ENCODE assay signal across 8 cellular contexts in the genomic region with DNA sequence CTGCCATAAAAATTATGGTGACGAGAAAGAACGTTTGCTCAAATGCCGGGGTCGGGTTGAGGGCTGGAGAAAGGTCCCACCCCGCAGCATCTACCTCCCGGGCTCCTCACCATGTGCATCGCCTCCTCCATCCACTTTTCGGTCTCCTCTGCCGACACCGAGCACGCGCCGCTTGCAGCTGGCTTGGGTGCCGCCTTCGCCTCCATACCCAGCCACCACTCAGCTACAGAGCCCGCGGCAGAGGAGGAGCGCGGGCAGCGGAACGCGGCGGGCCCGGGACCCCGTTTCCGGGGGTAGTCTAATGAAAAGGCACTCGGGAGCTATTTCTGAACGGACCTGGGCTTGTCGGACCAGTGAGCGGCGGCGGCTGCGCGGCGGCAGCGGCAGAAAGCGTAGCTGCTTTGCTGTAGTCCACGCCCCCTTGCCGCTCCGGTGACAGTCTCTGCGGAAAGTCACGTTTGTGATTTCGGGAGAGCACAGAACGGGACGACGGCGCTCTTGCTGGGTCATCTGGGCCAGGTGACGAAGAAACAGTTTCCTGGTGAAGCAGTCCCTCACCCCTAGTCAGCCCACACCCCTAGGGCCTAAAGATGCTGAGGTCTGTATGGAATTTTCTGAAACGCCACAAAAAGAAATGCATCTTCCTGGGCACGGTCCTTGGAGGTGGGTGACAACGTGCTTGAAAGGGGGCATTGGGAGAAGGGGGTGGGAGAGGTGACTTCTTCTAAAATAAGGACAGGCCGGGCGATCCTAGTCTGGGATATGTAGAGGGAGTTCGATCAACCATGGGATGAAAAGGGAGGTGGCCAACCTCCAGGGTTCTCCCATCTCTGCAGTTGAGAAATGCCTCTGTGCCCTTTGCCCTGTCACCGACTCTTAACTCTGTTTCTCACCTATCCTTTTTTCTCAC. TPM values are rescaled to one million over a fixed set of nuclear protein-coding genes. Genes with fewer than 3 reads are reported as not detected.
DNase-seq lines count a peak whose midpoint lies in the region; ATAC-seq and TF ChIP-seq lines count a peak whose summit lies in the region.

Gene ADAT2 (minus strand): TSS at position 243 of the 910 bp plus-strand sequence. CDS start 37 bp downstream, at position 206.
Gene PEX3 (plus strand): TSS at position 353 of the 910 bp plus-strand sequence. CDS start 238 bp downstream, at position 591.

- under 1% methylated on average over 54 of the region's 55 CpGs for WGBS in smooth muscle cell (ENCODE audit: low lambda C conversion rate)

- no peaks in the 10 kb centered on the region for H3K27me3 ChIP-seq in smooth muscle cell (ENCODE audit: low read depth)

- POLR2A ChIA-PET in WTC11 (lab: Charles Lee): interaction anchor here (0.8 to 1.0 kb wide), 3 partner anchors 16 to 392 kb away, joined by 3 to 5 read pairs (median 3); partner anchors contain the start of gene LTV1

- H3K36me3 Mint-ChIP-seq in WTC11: no peaks in the 10 kb centered on the region

- ATAC-seq in GM19023 (IDR thresholded peaks at IDR 0.05; ENCODE audit: unreplicated experiment) (peak; percentile 97), HG03196 (IDR thresholded peaks at IDR 0.05; ENCODE audit: unreplicated experiment) (peak; percentile 97), WTC11 (peak; percentile 99)

- H3K9ac ChIP-seq in smooth muscle cell (ENCODE audit: low read depth): peak within 1 kb of the TSS; percentile 81

- peaks cover 13% of the 10 kb centered on the region for H3K4me1 Mint-ChIP-seq in WTC11

- H3K27ac ChIP-seq in smooth muscle cell (ENCODE audit: low read depth): peak within 1 kb of the TSS; percentile 10

- DNase-seq in AG09309 (ENCODE audit: low read depth) (peak; percentile 76), NCI-H226 (peak; percentile 87), WTC11 (ENCODE audit: low spot score) (peak; percentile 92), cardiac fibroblast (ENCODE audit: low read depth in 2 of 2) (peak; percentile 96), iPS-NIHi7 (ENCODE audit: extremely low spot score) (peak; percentile 96), smooth muscle cell (lab: John Stamatoyannopoulos, UW; ENCODE audit: unreplicated experiment) (peak; percentile 83)

- no peaks in the 10 kb centered on the region for H3F3A ChIP-seq in smooth muscle cell (ENCODE audit: low read depth)

- H4K20me1 ChIP-seq in smooth muscle cell (ENCODE audit: low read depth): no peaks in the 10 kb centered on the region

- peak within 1 kb of the TSS; percentile 88 for H3K27ac Mint-ChIP-seq in WTC11

- H3K36me3 ChIP-seq in smooth muscle cell (ENCODE audit: low read depth): no peaks in the 10 kb centered on the region

- TF ChIP-seq CTCF in AG09309 (IDR thresholded peaks at IDR 0.05; ENCODE audit: control insufficient read depth, insufficient read depth, low read depth, low read length, missing control alignments) (no peak), WTC11 (IDR thresholded peaks at IDR 0.05) (no peak), cardiac fibroblast (IDR thresholded peaks at IDR 0.05; ENCODE audit: low read depth, low read length) (no peak), smooth muscle cell (IDR thresholded peaks at IDR 0.05; ENCODE audit: borderline replicate concordance, insufficient read depth, poor library complexity, severe bottlenecking) (no peak)

- H3K79me2 ChIP-seq in smooth muscle cell (ENCODE audit: low read depth): peaks cover 18% of the 10 kb centered on the region

- H3K9me3 Mint-ChIP-seq in WTC11: no peaks in the 10 kb centered on the region

- H3K4me3 Mint-ChIP-seq in WTC11: peak within 1 kb of the TSS; percentile 94

- CTCF ChIA-PET in WTC11 (lab: Charles Lee): interaction anchor here (0.5 to 1.9 kb wide), 5 partner anchors 24 to 1546 kb away, joined by 3 to 6 read pairs (median 5); no protein-coding TSS in a partner anchor

- H3K4me2 ChIP-seq in smooth muscle cell: peak within 1 kb of the TSS; percentile 94

- H3K4me3 ChIP-seq in AG09309 (ENCODE audit: control insufficient read depth, low read depth, low read length) (peak within 1 kb of the TSS; percentile 78), cardiac fibroblast (replicated peaks in 1 of 2; ENCODE audit: low read depth in 2 of 2, low read length in 2 of 2) (peak within 1 kb of the TSS; percentile 91), smooth muscle cell (peak within 1 kb of the TSS; percentile 78)

- peaks cover 9% of the 10 kb centered on the region for H3K4me1 ChIP-seq in smooth muscle cell (ENCODE audit: low read depth)

- H3K9me3 ChIP-seq in smooth muscle cell (replicated peaks; ENCODE audit: low read depth): no peaks in the 10 kb centered on the region

- peak within 1 kb of the TSS; percentile 99 for H2AFZ ChIP-seq in smooth muscle cell (ENCODE audit: low read depth)

- no peaks in the 10 kb centered on the region for H3K27me3 Mint-ChIP-seq in WTC11 (ENCODE audit: low read depth)

TF ChIP-seq in WTC11, 78 proteins besides CTCF, POLR2A, EP300 and RAD21 (continues in another document):
- TF ChIP-seq ZNF671 (CRISPR knock-in tag; IDR thresholded peaks at IDR 0.05) (no peak), ZNF416 (CRISPR knock-in tag; IDR thresholded peaks at IDR 0.05) (0 out of 2 replicates have a peak, but pooled peaks have one; percentile 54), ATF3 (CRISPR knock-in tag; conservative IDR thresholded peaks at IDR 0.05) (no peak), SMAD3 (CRISPR knock-in tag; IDR thresholded peaks at IDR 0.05; ENCODE audit: borderline replicate concordance) (0 out of 2 replicates have a peak, but pooled peaks have one; percentile 72), ATF1 (CRISPR knock-in tag; IDR thresholded peaks at IDR 0.05) (0 out of 2 replicates have a peak, but pooled peaks have one; percentile 26), NFYB (CRISPR knock-in tag; conservative IDR thresholded peaks at IDR 0.05; ENCODE audit: low read depth) (peak; percentile 49), ZNF219 (CRISPR knock-in tag; IDR thresholded peaks at IDR 0.05; ENCODE audit: borderline replicate concordance) (0 out of 2 replicates have a peak, but pooled peaks have one; percentile 45), ZNF396 (CRISPR knock-in tag; IDR thresholded peaks at IDR 0.05; ENCODE audit: borderline replicate concordance) (no peak), CREM (CRISPR knock-in tag; IDR thresholded peaks at IDR 0.05) (peak; percentile 78), CREB1 (CRISPR knock-in tag; IDR thresholded peaks at IDR 0.05) (peak; percentile 59; the same call in 1 of the 2 replicates), JUN (CRISPR knock-in tag; IDR thresholded peaks at IDR 0.05) (peak; percentile 85), ZNF281 (CRISPR knock-in tag; IDR thresholded peaks at IDR 0.05) (0 out of 2 replicates have a peak, but pooled peaks have one; percentile 69), ZNF317 (CRISPR knock-in tag; IDR thresholded peaks at IDR 0.05; ENCODE audit: borderline replicate concordance, low read depth) (0 out of 2 replicates have a peak, but pooled peaks have one; percentile 21), ELF4 (CRISPR knock-in tag; IDR thresholded peaks at IDR 0.05; ENCODE audit: low read depth) (no peak), ZNF121 (CRISPR knock-in tag; IDR thresholded peaks at IDR 0.05) (no peak)

RNA-seq across cellular contexts. Expression of gene ADAT2, which starts in this region (rescaled TPM):
- total RNA-seq in WTC11 (2021) (12.6 to 13.3 TPM (median 12.7 TPM) in 3 replicates), smooth muscle cell (2.3 and 5.3 TPM in 2 replicates)
- 1.5 and 3.9 TPM in 2 replicates for polyA plus RNA-seq in smooth muscle cell

RNA-seq across cellular contexts. Expression of gene PEX3, which starts in this region (rescaled TPM):
- total RNA-seq in WTC11 (2021) (13.5 to 15.7 TPM (median 15.4 TPM) in 3 replicates), smooth muscle cell (12.7 and 15.0 TPM in 2 replicates)
- 11.4 and 14.3 TPM in 2 replicates for polyA plus RNA-seq in smooth muscle cell

Comparison
In these comparisons a context has a peak if more than half of its experiments do, and no peak if none do; other contexts are left out.
1. Peak in every context shown above with its lines: DNase-seq, ATAC-seq, H3K4me3 ChIP-seq and H3K27ac ChIP-seq.